In the genomic region with DNA sequence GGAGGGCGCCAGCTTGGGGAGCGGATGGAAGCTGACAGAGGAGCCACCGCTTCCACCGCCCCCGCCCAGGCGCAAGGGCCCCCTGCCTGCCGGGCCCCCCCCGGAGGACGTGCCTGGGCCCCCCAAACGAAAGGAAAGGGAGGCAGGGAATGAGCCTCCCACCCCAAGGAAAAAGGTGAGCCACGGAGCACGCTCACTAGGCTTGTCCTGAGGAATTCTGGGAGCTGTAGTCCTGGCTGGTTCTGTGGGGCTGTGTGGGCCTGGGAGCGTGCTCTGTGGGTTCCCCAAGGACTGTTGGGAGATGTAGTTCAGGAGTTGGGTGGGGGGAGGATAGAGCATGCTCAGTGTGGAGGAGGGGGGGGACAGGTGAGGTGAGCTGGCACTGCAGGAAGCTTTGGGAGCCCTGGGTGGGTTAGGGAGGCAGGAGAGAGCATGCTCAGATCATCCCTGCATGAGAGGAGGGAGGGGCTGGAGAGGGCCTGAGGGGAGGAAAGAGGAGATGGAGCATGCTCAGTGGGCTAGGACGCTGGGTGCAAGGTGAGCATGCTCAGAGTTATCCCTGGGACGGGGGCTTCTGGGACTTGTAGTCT, we compare ENCODE assay signal across 8 cellular contexts. TPM values are rescaled to one million over a fixed set of nuclear protein-coding genes. Genes with fewer than 3 reads are reported as not detected.
DNase-seq lines count a peak whose midpoint lies in the region; ATAC-seq and TF ChIP-seq lines count a peak whose summit lies in the region.

No MANE protein-coding gene starts in this region.

- peaks cover 14% of the 10 kb centered on the region for H3K36me3 Mint-ChIP-seq in memory B cell

- no peak overlapping the region for H3K4me3 Mint-ChIP-seq in memory B cell

- POLR2A ChIA-PET in Panc1 (lab: Charles Lee), result no interaction called here

- CTCF ChIA-PET in Panc1 (lab: Charles Lee), result interaction anchor here (0.8 kb wide), 1 partner anchor 117 kb away, joined by 14 read pairs; no protein-coding TSS in a partner anchor

- peaks cover 21% of the 10 kb centered on the region for H3K4me1 Mint-ChIP-seq in memory B cell

- H3K27ac Mint-ChIP-seq in memory B cell, result no peak overlapping the region

- peaks cover 29% of the 10 kb centered on the region for H3K4me1 ChIP-seq in Loucy (ENCODE audit: insufficient read depth, low read length, poor library complexity, severe bottlenecking)
- H3K4me1 ChIP-seq in Panc1 (ENCODE audit: control insufficient read depth, insufficient read depth, low read length), result peaks cover 9% of the 10 kb centered on the region

- no peak overlapping the region for H3K9ac ChIP-seq in Loucy (ENCODE audit: low read depth, low read length, poor library complexity, severe bottlenecking)

- H4K20me1 ChIP-seq in Loucy (ENCODE audit: insufficient read depth, low read length, poor library complexity, severe bottlenecking), result peaks cover 14% of the 10 kb centered on the region

- H3K9me3 ChIP-seq in Loucy (ENCODE audit: insufficient read depth, low read depth, low read length) (no peaks in the 10 kb centered on the region), Panc1 (ENCODE audit: control insufficient read depth, insufficient read depth, low read depth, low read length) (no peaks in the 10 kb centered on the region)

- H3K4me3 ChIP-seq in Loucy (ENCODE audit: low read length, poor library complexity, severe bottlenecking), result peak overlapping the region; percentile 22
- no peak overlapping the region for H3K4me3 ChIP-seq in Panc1 (ENCODE audit: low read depth in 2 of 2, low read length in 2 of 2)

- H2AFZ ChIP-seq in Loucy (ENCODE audit: low read length), result no peak overlapping the region

- peak; percentile 71 for DNase-seq in DMS114 treated with DMSO at 0.1 percent for 48 hours (lab: John Stamatoyannopoulos, UW; ENCODE audit: unreplicated experiment)
- no peak for DNase-seq in Panc1 (ENCODE audit: low read depth, low spot score)
- no peak for DNase-seq in memory B cell (ENCODE audit: low spot score in 2 of 2)
- no peak for DNase-seq in effector CD8-positive, alpha-beta T cell (lab: John Stamatoyannopoulos, UW)

- in situ Hi-C loops in Panc1 (cut with HindIII; ENCODE audit: low pct_unique_long_range_greater_than_20kb, low sequenced_read_pairs), result no loop called here

- H3K9me2 ChIP-seq in Loucy (replicated peaks; ENCODE audit: low read depth, low read length), result no peaks in the 10 kb centered on the region

- H3K4me2 ChIP-seq in Loucy (ENCODE audit: low read depth, low read length, poor library complexity, severe bottlenecking), result peak overlapping the region; percentile 100

- H3F3A ChIP-seq in Loucy (ENCODE audit: low read depth), result no peaks in the 10 kb centered on the region

- ATAC-seq in Panc1, result peak; percentile 77
- ATAC-seq in memory B cell (ENCODE audit: low read depth), result peak; percentile 9
- no peak for ATAC-seq in GM18909 (IDR thresholded peaks at IDR 0.05; ENCODE audit: poor library complexity, unreplicated experiment)
- ATAC-seq in GM21737 (IDR thresholded peaks at IDR 0.05; ENCODE audit: unreplicated experiment), result no peak

- H3K36me3 ChIP-seq in Loucy (ENCODE audit: insufficient read depth, low read length), result peaks cover 26% of the 10 kb centered on the region; the same call in 1 of the 2 replicates
- H3K36me3 ChIP-seq in Panc1 (ENCODE audit: control insufficient read depth, insufficient read depth, low read length), result no peaks in the 10 kb centered on the region

- TF ChIP-seq CTCF in Loucy (conservative IDR thresholded peaks at IDR 0.05; ENCODE audit: low read length) (no peak), Panc1 (IDR thresholded peaks at IDR 0.05) (no peak)

- H3K27me3 ChIP-seq in Loucy (ENCODE audit: insufficient read depth, low read length, poor library complexity, severe bottlenecking), result no peaks in the 10 kb centered on the region
- H3K27me3 ChIP-seq in Panc1 (ENCODE audit: control insufficient read depth, insufficient read depth, low read length), result no peaks in the 10 kb centered on the region

- H3K79me2 ChIP-seq in Loucy (ENCODE audit: insufficient read depth, low read length), result peaks cover 40% of the 10 kb centered on the region

- BruUV-seq in Panc1 (replicated peaks; lab: Mats Ljungman, UMichigan), result no TSS peak

- no peaks in the 10 kb centered on the region for H3K9me3 Mint-ChIP-seq in memory B cell

- H3K27ac ChIP-seq in Panc1 (ENCODE audit: low read length) (no peak overlapping the region), cingulate gyrus (ENCODE audit: low read depth, low read length) (peak overlapping the region; percentile 65)

- intact Hi-C loops in Panc1 (cut with micrococcal nuclease; ENCODE audit: unreplicated experiment), result no loop called here

- no peaks in the 10 kb centered on the region for H3K27me3 Mint-ChIP-seq in memory B cell

RNA-seq across cellular contexts. Expression of a gene that starts 4.5 kb away (rescaled TPM):
- total RNA-seq in Panc1 (2021; ENCODE audit: unreplicated experiment), result 52.3 TPM
- polyA plus RNA-seq in Panc1 (2012; ENCODE audit: insufficient read length), result 67.1 TPM

RNA-seq across cellular contexts. Expression of a gene that starts 21.0 kb away (rescaled TPM):
- 26.9 TPM for total RNA-seq in Panc1 (2021; ENCODE audit: unreplicated experiment)
- 31.0 TPM for polyA plus RNA-seq in Panc1 (2012; ENCODE audit: insufficient read length)

RNA-seq across cellular contexts. Expression of a gene that starts 29.7 kb away (rescaled TPM):
- 38.7 TPM for total RNA-seq in Panc1 (2021; ENCODE audit: unreplicated experiment)
- polyA plus RNA-seq in Panc1 (2012; ENCODE audit: insufficient read length), result 41.5 TPM

RNA-seq across cellular contexts. Expression of a gene that starts 31.5 kb away (rescaled TPM):
- 2.9 TPM for total RNA-seq in Panc1 (2021; ENCODE audit: unreplicated experiment)
- polyA plus RNA-seq in Panc1 (2012; ENCODE audit: insufficient read length), result 7.4 TPM

RNA-seq across cellular contexts. Expression of a gene that starts 34.0 kb away (rescaled TPM):
- total RNA-seq in Panc1 (2021; ENCODE audit: unreplicated experiment), result 45.8 TPM
- 43.8 TPM for polyA plus RNA-seq in Panc1 (2012; ENCODE audit: insufficient read length)

Comparison
In these comparisons a context has a peak if more than half of its experiments do, and no peak if none do; other contexts are left out.
1. ATAC-seq: peak in Panc1 (single experiment) and memory B cell (single experiment); none in GM18909 (single experiment) and GM21737 (single experiment).